In genomic region chr1:38992450-38993111, GRCh38 we compare ENCODE assay signal across 1 cellular context.
TF ChIP-seq lines count a peak whose summit lies in the region.

No MANE protein-coding gene starts in this region.

TF ChIP-seq in endothelial cell of umbilical vein, 7 proteins besides CTCF, POLR2A, EP300 and RAD21 (continued from another document):
- no peak for TF ChIP-seq FOS (IDR thresholded peaks at IDR 0.05; ENCODE audit: borderline replicate concordance, insufficient read depth, low read length)
TF ChIP-seq in endothelial cell of umbilical vein: peak in this region for 0.
